In genomic region chr7:45407730-45408406, GRCh38 we compare ENCODE assay signal across 1 cellular context.
TF ChIP-seq lines count a peak whose summit lies in the region.

No MANE protein-coding gene starts in this region.

TF ChIP-seq in SK-N-SH treated with all-trans-retinoic acid at 6 μM for 48 hours, 23 proteins besides CTCF, POLR2A, EP300 and RAD21 (continued from another document):
- TF ChIP-seq PATZ1 (CRISPR knock-in tag; IDR thresholded peaks at IDR 0.05; ENCODE audit: borderline replicate concordance), result no peak
- no peak for TF ChIP-seq TSHZ2 (CRISPR knock-in tag; IDR thresholded peaks at IDR 0.05)
- no peak for TF ChIP-seq ESRRG (CRISPR knock-in tag; IDR thresholded peaks at IDR 0.05)
- TF ChIP-seq RARB (CRISPR knock-in tag; IDR thresholded peaks at IDR 0.05), result no peak
